In the genomic region with DNA sequence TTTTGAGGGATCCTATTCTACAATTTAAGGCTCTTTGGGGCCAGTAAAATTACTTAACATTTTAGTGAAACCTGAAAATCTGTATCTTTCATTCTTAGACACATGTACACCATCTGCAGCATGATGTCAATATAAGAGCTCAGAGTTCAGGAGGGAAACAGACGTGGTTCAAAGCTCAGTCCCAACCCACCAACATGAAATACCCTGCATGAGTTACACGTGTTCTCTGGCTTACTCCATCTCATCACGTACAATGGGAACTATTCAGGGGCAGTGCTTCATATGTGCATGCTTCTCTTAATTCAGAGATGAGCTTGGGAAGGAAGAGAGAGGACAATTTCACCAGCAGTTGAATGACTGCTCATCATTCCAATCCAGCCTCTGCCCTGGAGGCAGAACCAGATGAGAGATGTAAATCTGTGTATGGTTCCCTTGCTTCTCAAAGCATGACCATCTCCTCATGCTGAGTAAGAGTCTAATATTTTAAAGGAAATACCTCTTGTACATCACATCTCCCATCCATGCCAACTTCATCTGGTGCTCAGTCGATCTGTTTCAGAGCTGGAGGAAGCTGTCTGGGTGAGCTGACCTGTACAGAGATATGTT, we compare ENCODE assay signal across 20 cellular contexts. TPM values are rescaled to one million over a fixed set of nuclear protein-coding genes. Genes with fewer than 3 reads are reported as not detected.
DNase-seq lines count a peak whose midpoint lies in the region; ATAC-seq and TF ChIP-seq lines count a peak whose summit lies in the region.
"Had no signal": no experiment of that assay in that cellular context is flagged by ENCODE, and none has a peak within 500 bp of the region (broad histone marks: within the 10 kb centered on the region; RNA-seq: fewer than 3 reads in every experiment).

No MANE protein-coding gene starts in this region.

- no peak overlapping the region for H2AFZ ChIP-seq in trophoblast cell (ENCODE audit: insufficient read depth, low read length, poor library complexity)

- no peaks in the 10 kb centered on the region for H3K79me2 ChIP-seq in trophoblast cell (ENCODE audit: control insufficient read depth, insufficient read depth, low read length, poor library complexity)

- no peak for TF ChIP-seq CTCF in AG10803 (conservative IDR thresholded peaks at IDR 0.05; ENCODE audit: low read length)

- H3K9me3 ChIP-seq in adipocyte (ENCODE audit: control insufficient read depth, low read length) (no peaks in the 10 kb centered on the region), trophoblast cell (ENCODE audit: insufficient read depth, low read depth, low read length) (peaks cover 2% of the 10 kb centered on the region)
- H3K9me3 ChIP-seq: Caco-2 had no signal

- H3K4me3 ChIP-seq in AG10803 (ENCODE audit: low read length) (no peak overlapping the region), adipocyte (ENCODE audit: low read length) (no peak overlapping the region), trophoblast cell (ENCODE audit: low read depth, low read length) (no peak overlapping the region)
- H3K4me3 ChIP-seq: BLaER1 treated with 17β-estradiol and CSF1 and Interleukin-3, amounts not matched to agents 10 nM and 100 nM; GM12878 had no signal

- H3K4me1 ChIP-seq in adipocyte (ENCODE audit: control insufficient read depth, insufficient read depth, low read length) (peaks cover 21% of the 10 kb centered on the region), trophoblast cell (ENCODE audit: control insufficient read depth in 1 of 2, insufficient read depth in 2 of 2, low read length in 2 of 2) (no peaks in the 10 kb centered on the region)
- H3K4me1 ChIP-seq: Caco-2 had no signal

- no peak overlapping the region for H3K18ac ChIP-seq in trophoblast cell (ENCODE audit: low read length)

- H3K9ac ChIP-seq in adipocyte (ENCODE audit: low read length): no peak overlapping the region
- H3K9ac ChIP-seq in trophoblast cell (ENCODE audit: low read length): no peak overlapping the region
- H3K9ac ChIP-seq: BLaER1 treated with 17β-estradiol and CSF1 and Interleukin-3, amounts not matched to agents 10 nM and 100 nM had no signal

- H2BK120ac ChIP-seq in trophoblast cell (ENCODE audit: insufficient read depth, low read length, poor library complexity): no peak overlapping the region

- no peak overlapping the region for H3K4ac ChIP-seq in trophoblast cell (ENCODE audit: low read depth, low read length)

- H3K23ac ChIP-seq in trophoblast cell (ENCODE audit: low read length): no peak overlapping the region

- H4K91ac ChIP-seq in trophoblast cell (ENCODE audit: low read depth, low read length): no peak overlapping the region

- H3K36me3 ChIP-seq in adipocyte (ENCODE audit: control insufficient read depth, insufficient read depth, low read length, severe bottlenecking) (no peaks in the 10 kb centered on the region), trophoblast cell (ENCODE audit: control insufficient read depth in 1 of 2, insufficient read depth in 2 of 2, low read length in 2 of 2) (no peaks in the 10 kb centered on the region)
- H3K36me3 ChIP-seq: BLaER1 treated with 17β-estradiol and CSF1 and Interleukin-3, amounts not matched to agents 10 nM and 100 nM had no signal

- H2AK5ac ChIP-seq in trophoblast cell (ENCODE audit: low read length): no peak overlapping the region

- H3K27ac ChIP-seq in trophoblast cell (ENCODE audit: low read depth, low read length): no peak overlapping the region
- H3K27ac ChIP-seq: BLaER1 treated with 17β-estradiol and CSF1 and Interleukin-3, amounts not matched to agents 10 nM and 100 nM; C4-2B had no signal

- no peak overlapping the region for H3K14ac ChIP-seq in trophoblast cell (ENCODE audit: low read length)

- ATAC-seq in HG03439 (IDR thresholded peaks at IDR 0.05; ENCODE audit: unreplicated experiment): no peak
- ATAC-seq: CD8-positive, alpha-beta T cell; GM12878 had no signal

- no CpG with 5 or more reads among the region's 4 CpGs for WGBS in trophoblast cell (ENCODE audit: extremely low coverage, insufficient coverage, insufficient read length)

- no peak overlapping the region for H3K4me2 ChIP-seq in trophoblast cell (ENCODE audit: low read length)
- H3K4me2 ChIP-seq: BLaER1 treated with 17β-estradiol and CSF1 and Interleukin-3, amounts not matched to agents 10 nM and 100 nM had no signal

- H3K79me1 ChIP-seq in trophoblast cell (ENCODE audit: low read length): no peaks in the 10 kb centered on the region

- H3K27me3 ChIP-seq in adipocyte (replicated peaks; ENCODE audit: control insufficient read depth, insufficient read depth, low read length) (no peaks in the 10 kb centered on the region), trophoblast cell (ENCODE audit: insufficient read depth, low read length) (no peaks in the 10 kb centered on the region)

- peak; percentile 30 for DNase-seq in AG10803 (ENCODE audit: low read depth)
- DNase-seq in EH (ENCODE audit: low read depth): peak; percentile 62
- peak; percentile 18 for DNase-seq in adipocyte (ENCODE audit: low read depth)
- peak; percentile 59 to 80 for DNase-seq in trophoblast cell
- no peak for DNase-seq in NCI-H1092 (lab: John Stamatoyannopoulos, UW)
- DNase-seq in NCI-H2029 treated with DMSO at 0.1 percent for 48 hours (lab: John Stamatoyannopoulos, UW): no peak
- DNase-seq: 8988T; ACHN; AML-193; Caco-2; Calu3; CD4-positive, alpha-beta T cell; CD8-positive, alpha-beta T cell; DMS79 treated with DMSO at 0.1 percent for 48 hours; EL; GDM1 had no signal

- no peak overlapping the region for H2BK5ac ChIP-seq in trophoblast cell (ENCODE audit: low read depth, low read length, poor library complexity)

- no peak overlapping the region for H4K8ac ChIP-seq in trophoblast cell (ENCODE audit: low read depth, low read length)

- no peak overlapping the region for H4K12ac ChIP-seq in trophoblast cell (ENCODE audit: low read depth, low read length)

- H2BK12ac ChIP-seq in trophoblast cell (ENCODE audit: low read length): no peak overlapping the region

RNA-seq across cellular contexts. Expression of gene ADAM12, which starts 29.0 kb away (rescaled TPM):
- polyA plus RNA-seq in trophoblast cell (2013): 4.1 TPM in 2 replicates

Comparison
In these comparisons a context has a peak if more than half of its experiments do, and no peak if none do; other contexts are left out.
1. DNase-seq: peak in AG10803 (single experiment), EH (single experiment), adipocyte (single experiment) and trophoblast cell (2 of 2); none in NCI-H1092 (single experiment) and NCI-H2029 treated with DMSO at 0.1 percent for 48 hours (single experiment).